Comparison of ENCODE assay signal across 1 cellular context in genomic region chr20:35319206-35320197, GRCh38.
TF ChIP-seq lines count a peak whose summit lies in the region.

No MANE protein-coding gene starts in this region.

TF ChIP-seq in HEK293, 187 proteins besides CTCF, POLR2A, EP300 and RAD21 (continued from another document and continues in another):
- TF ChIP-seq ZNF18 (tag by site-specific recombination; IDR thresholded peaks at IDR 0.05) (peak; percentile 85), ZNF341 (tag by site-specific recombination; IDR thresholded peaks at IDR 0.05; ENCODE audit: low read depth) (peak; percentile 95), ZBTB48 (tag by site-specific recombination; IDR thresholded peaks at IDR 0.05) (0 out of 2 replicates have a peak, but pooled peaks have one; percentile 62), SP7 (tag by site-specific recombination; IDR thresholded peaks at IDR 0.05) (peak; percentile 89), FEZF1 (tag by site-specific recombination; IDR thresholded peaks at IDR 0.05) (peak; percentile 100), ZNF518A (tag by site-specific recombination; conservative IDR thresholded peaks at IDR 0.05; ENCODE audit: low read depth) (0 out of 2 replicates have a peak, but pooled peaks have one; percentile 45), ZNF704 (tag by site-specific recombination; IDR thresholded peaks at IDR 0.05) (no peak), ZNF280C (tag by site-specific recombination; IDR thresholded peaks at IDR 0.05) (no peak), ZNF362 (tag by site-specific recombination; IDR thresholded peaks at IDR 0.05) (peak; percentile 76), GLI4 (tag by site-specific recombination; IDR thresholded peaks at IDR 0.05) (no peak), ZBTB44 (tag by site-specific recombination; IDR thresholded peaks at IDR 0.05) (peak; percentile 72), SCRT1 (tag by site-specific recombination; IDR thresholded peaks at IDR 0.05; ENCODE audit: borderline replicate concordance) (peak; percentile 91), ELK4 (IDR thresholded peaks at IDR 0.05; ENCODE audit: borderline replicate concordance, low read depth, low read length) (no peak), ZNF768 (tag by site-specific recombination; IDR thresholded peaks at IDR 0.05) (no peak), REPIN1 (tag by site-specific recombination; IDR thresholded peaks at IDR 0.05; ENCODE audit: low read depth) (no peak), ZNF311 (tag by site-specific recombination; IDR thresholded peaks at IDR 0.05; ENCODE audit: borderline replicate concordance) (no peak), KLF10 (tag by site-specific recombination; IDR thresholded peaks at IDR 0.05) (peak; percentile 98), ZNF350 (tag by site-specific recombination; IDR thresholded peaks at IDR 0.05) (no peak), ZNF658 (tag by site-specific recombination; IDR thresholded peaks at IDR 0.05) (no peak), ZNF354C (tag by site-specific recombination; IDR thresholded peaks at IDR 0.05; ENCODE audit: borderline replicate concordance, low read depth) (0 out of 2 replicates have a peak, but pooled peaks have one; percentile 6), KLF8 (tag by site-specific recombination; IDR thresholded peaks at IDR 0.05) (peak; percentile 80), ZNF776 (tag by site-specific recombination; IDR thresholded peaks at IDR 0.05; ENCODE audit: borderline replicate concordance) (no peak), ZNF19 (tag by site-specific recombination; IDR thresholded peaks at IDR 0.05; ENCODE audit: low read depth) (no peak), ZNF223 (tag by site-specific recombination; IDR thresholded peaks at IDR 0.05) (no peak), HIC1 (tag by site-specific recombination; IDR thresholded peaks at IDR 0.05) (peak; percentile 83), ZNF76 (tag by site-specific recombination; IDR thresholded peaks at IDR 0.05; ENCODE audit: borderline replicate concordance, low read depth) (0 out of 2 replicates have a peak, but pooled peaks have one; percentile 40), ZNF629 (tag by site-specific recombination; IDR thresholded peaks at IDR 0.05) (peak; percentile 96), YY2 (tag by site-specific recombination; IDR thresholded peaks at IDR 0.05) (0 out of 2 replicates have a peak, but pooled peaks have one; percentile 11), ZNF596 (tag by site-specific recombination; IDR thresholded peaks at IDR 0.05) (no peak), ZNF423 (tag by site-specific recombination; IDR thresholded peaks at IDR 0.05) (no peak; the same call in 1 of the 2 replicates), KLF7 (tag by site-specific recombination; IDR thresholded peaks at IDR 0.05; ENCODE audit: borderline replicate concordance) (peak; percentile 27; the same call in 1 of the 2 replicates), ZNF133 (tag by site-specific recombination; IDR thresholded peaks at IDR 0.05) (no peak), INSM2 (tag by site-specific recombination; IDR thresholded peaks at IDR 0.05) (peak; percentile 96), ZSCAN23 (tag by site-specific recombination; IDR thresholded peaks at IDR 0.05) (peak; percentile 87), ZNF571 (tag by site-specific recombination; IDR thresholded peaks at IDR 0.05) (no peak), ZNF624 (tag by site-specific recombination; IDR thresholded peaks at IDR 0.05) (no peak), ZNF433 (tag by site-specific recombination; IDR thresholded peaks at IDR 0.05; ENCODE audit: low read depth) (no peak), ZNF37A (tag by site-specific recombination; IDR thresholded peaks at IDR 0.05) (no peak), IKZF3 (tag by site-specific recombination; IDR thresholded peaks at IDR 0.05) (peak; percentile 82), ZNF121 (tag by site-specific recombination; IDR thresholded peaks at IDR 0.05) (no peak), ZNF157 (tag by site-specific recombination; IDR thresholded peaks at IDR 0.05) (no peak), ZNF558 (tag by site-specific recombination; IDR thresholded peaks at IDR 0.05) (peak; percentile 49; the same call in 1 of the 2 replicates), ZNF561 (tag by site-specific recombination; IDR thresholded peaks at IDR 0.05; ENCODE audit: borderline replicate concordance) (peak; percentile 82), MYNN (tag by site-specific recombination; IDR thresholded peaks at IDR 0.05; ENCODE audit: borderline replicate concordance) (no peak), ZNF549 (tag by site-specific recombination; IDR thresholded peaks at IDR 0.05) (no peak), ZNF404 (tag by site-specific recombination; IDR thresholded peaks at IDR 0.05) (no peak), BCL11A (tag by site-specific recombination; IDR thresholded peaks at IDR 0.05; ENCODE audit: low read depth) (peak; percentile 98), KLF1 (tag by site-specific recombination; IDR thresholded peaks at IDR 0.05) (no peak), MZF1 (tag by site-specific recombination; IDR thresholded peaks at IDR 0.05; ENCODE audit: borderline replicate concordance) (peak; percentile 82), ZNF791 (tag by site-specific recombination; IDR thresholded peaks at IDR 0.05) (no peak)
